ENCODE assay signal across 8 cellular contexts in genomic region chr7:127885843-127886242, GRCh38.
DNase-seq lines count a peak whose midpoint lies in the region; ATAC-seq and TF ChIP-seq lines count a peak whose summit lies in the region.

No MANE protein-coding gene starts in this region.

- intact Hi-C loops in left ventricle myocardium inferior (cut with micrococcal nuclease) (no loop called here), posterior vena cava (cut with DNase I) (no loop called here)

- H3K9ac ChIP-seq in HUES6 (ENCODE audit: low read length) (no peak overlapping the region), adipocyte (ENCODE audit: low read length) (peak overlapping the region; percentile 1)

- H3K27ac ChIP-seq in HUES6 (ENCODE audit: low read depth, low read length): peak overlapping the region; percentile 17; the same call in 1 of the 2 replicates
- peak overlapping the region; percentile 65 for H3K27ac ChIP-seq in left ventricle myocardium inferior (replicated peaks)
- peak overlapping the region; percentile 7 for H3K27ac ChIP-seq in substantia nigra (ENCODE audit: low read depth, low read length, poor library complexity, severe bottlenecking)

- DNase-seq in adipocyte (ENCODE audit: low read depth): peak; percentile 73
- no peak for DNase-seq in left ventricle myocardium inferior
- peak in 6 of 49 donors; percentile 7 to 51 (median 13) for DNase-seq in substantia nigra (lab: John Stamatoyannopoulos, UW)
- no peak for DNase-seq in NCI-H1105 (lab: John Stamatoyannopoulos, UW)
- no peak for DNase-seq in NCI-H2029 treated with DMSO at 0.1 percent for 48 hours (lab: John Stamatoyannopoulos, UW)
- DNase-seq in posterior vena cava (ENCODE audit: low spot score): no peak

- no peak for TF ChIP-seq CTCF in left ventricle myocardium inferior (IDR thresholded peaks at IDR 0.05; ENCODE audit: borderline replicate concordance)

- peaks cover 28% of the 10 kb centered on the region; the same call in 1 of the 2 replicates for H3K4me1 ChIP-seq in HUES6 (ENCODE audit: control insufficient read depth, insufficient read depth, low read length)
- peaks cover 15% of the 10 kb centered on the region for H3K4me1 ChIP-seq in adipocyte (ENCODE audit: control insufficient read depth, insufficient read depth, low read length)
- peaks cover 82% of the 10 kb centered on the region for H3K4me1 ChIP-seq in left ventricle myocardium inferior

- H3K9me3 ChIP-seq in HUES6 (ENCODE audit: control insufficient read depth, insufficient read depth, low read depth, low read length) (no peaks in the 10 kb centered on the region), adipocyte (ENCODE audit: control insufficient read depth, low read length) (no peaks in the 10 kb centered on the region), left ventricle myocardium inferior (replicated peaks) (no peaks in the 10 kb centered on the region)

- H3K27me3 ChIP-seq in HUES6 (ENCODE audit: control insufficient read depth, insufficient read depth, low read length) (no peaks in the 10 kb centered on the region), adipocyte (replicated peaks; ENCODE audit: control insufficient read depth, insufficient read depth, low read length) (no peaks in the 10 kb centered on the region), left ventricle myocardium inferior (ENCODE audit: low read depth) (no peaks in the 10 kb centered on the region)

- ATAC-seq in HG02571 (IDR thresholded peaks at IDR 0.05; ENCODE audit: unreplicated experiment): no peak

- no peak overlapping the region for H3K4me3 ChIP-seq in HUES6 (ENCODE audit: low read depth, low read length)
- peak overlapping the region; percentile 12 for H3K4me3 ChIP-seq in adipocyte (ENCODE audit: low read length)
- no peak overlapping the region for H3K4me3 ChIP-seq in left ventricle myocardium inferior

- H3K36me3 ChIP-seq in HUES6 (ENCODE audit: control insufficient read depth, insufficient read depth, low read length) (peaks cover 22% of the 10 kb centered on the region), adipocyte (ENCODE audit: control insufficient read depth, insufficient read depth, low read length, severe bottlenecking) (peaks cover 25% of the 10 kb centered on the region), left ventricle myocardium inferior (peaks cover 8% of the 10 kb centered on the region)

Comparison
In these comparisons a context has a peak if more than half of its experiments do, and no peak if none do; other contexts are left out.
1. H3K27ac ChIP-seq: peak in every context shown above with its lines; median percentile 65 in left ventricle myocardium inferior; 17 in HUES6; 7 in substantia nigra.